1 cellular context compared by ENCODE assay signal in the genomic region with DNA sequence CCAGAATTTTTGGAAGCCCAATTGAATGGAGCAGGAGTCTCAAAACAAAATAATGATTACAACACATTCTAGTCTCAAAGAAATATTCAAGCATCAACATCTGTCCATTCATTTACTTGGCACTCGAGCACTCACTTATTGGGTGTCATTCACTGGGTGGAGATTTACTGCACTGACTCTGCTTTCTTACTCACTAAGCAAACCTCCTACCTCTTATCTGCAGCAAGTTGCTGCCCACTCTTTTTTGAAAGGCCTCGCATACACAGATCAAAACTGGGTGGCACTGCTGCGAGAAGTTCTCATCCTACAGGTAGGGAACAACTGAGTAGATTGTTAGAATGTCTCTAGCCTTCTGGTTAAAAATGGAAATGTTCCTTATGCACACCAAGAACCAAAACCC.
TF ChIP-seq lines count a peak whose summit lies in the region.

No MANE protein-coding gene starts in this region.

TF ChIP-seq in HepG2, 621 proteins besides CTCF, POLR2A, EP300 and RAD21:
- TF ChIP-seq FOXJ3 (CRISPR knock-in tag; IDR thresholded peaks at IDR 0.05; ENCODE audit: borderline replicate concordance) (peak; percentile 37; the same call in 1 of the 2 replicates), ZNF138 (CRISPR knock-in tag; IDR thresholded peaks at IDR 0.05; ENCODE audit: low read depth) (no peak)
